ENCODE assay signal across 15 cellular contexts in the genomic region with DNA sequence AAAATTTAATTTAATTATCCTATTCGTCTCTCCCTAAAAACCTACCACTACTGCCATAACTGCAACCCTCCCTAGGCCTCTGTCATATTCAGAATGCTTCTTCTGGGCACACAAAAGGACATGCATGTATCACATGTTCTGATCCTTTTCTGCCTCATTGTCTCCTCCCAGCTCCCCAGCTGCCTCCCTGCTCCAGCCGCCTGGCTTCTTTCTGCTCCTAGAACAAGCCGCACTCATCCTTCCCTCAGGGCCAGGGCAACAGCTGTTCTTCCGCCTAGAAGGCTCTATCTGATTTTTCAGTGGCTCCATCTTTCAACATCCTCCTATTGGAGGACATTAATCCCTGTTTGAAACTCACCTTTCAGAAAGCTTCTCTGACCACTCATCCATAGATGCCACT.
"Had no signal": no experiment of that assay in that cellular context is flagged by ENCODE, and none has a peak within 500 bp of the region (broad histone marks: within the 10 kb centered on the region; RNA-seq: fewer than 3 reads in every experiment).

No MANE protein-coding gene starts in this region.

- H3K4me1 Mint-ChIP-seq: activated CD4-positive, alpha-beta T cell treated with anti-CD3 and anti-CD28 coated beads, Interleukin-2, amount 10 ng/mL, durations not matched to agents 7 days and 5 days had no signal

- H3K27me3 Mint-ChIP-seq: activated CD4-positive, alpha-beta T cell treated with anti-CD3 and anti-CD28 coated beads, Interleukin-2, amount 10 ng/mL, durations not matched to agents 7 days and 5 days had no signal

- H3K4me3 ChIP-seq: heart left ventricle, prostate gland, suprapubic skin had no signal

- H3K9me3 Mint-ChIP-seq: activated CD4-positive, alpha-beta T cell treated with anti-CD3 and anti-CD28 coated beads, Interleukin-2, amount 10 ng/mL, durations not matched to agents 7 days and 5 days; activated naive CD4-positive, alpha-beta T cell treated with anti-CD3 and anti-CD28 coated beads for 36 hours; nephron had no signal

- H3K9me3 ChIP-seq: heart left ventricle, prostate gland, suprapubic skin had no signal

- H3K36me3 ChIP-seq: heart left ventricle, prostate gland, suprapubic skin had no signal

- DNase-seq: activated CD4-positive, alpha-beta T cell treated with anti-CD3 and anti-CD28 coated beads, Interleukin-2, amount 10 ng/mL, durations not matched to agents 7 days and 5 days; activated CD4-positive, CD25-positive, alpha-beta regulatory T cell; activated CD8-positive, alpha-beta memory T cell treated with anti-CD3 and anti-CD28 coated beads for 24 hours; activated naive CD4-positive, alpha-beta T cell treated with anti-CD3 and anti-CD28 coated beads for 36 hours; effector CD4-positive, alpha-beta T cell; heart left ventricle; islet precursor cell; occipital lobe; stimulated activated CD4-positive, alpha-beta T cell treated with anti-CD3 and anti-CD28 coated beads, Interleukin-2, amount 100 ng/mL, for 24 hours; stimulated activated naive CD4-positive, alpha-beta T cell treated with Interleukin-2 at 50 U/mL for 16 hours had no signal

- H3K4me1 ChIP-seq: prostate gland, suprapubic skin had no signal

- ATAC-seq: left lobe of liver, sciatic nerve had no signal

- H3K27ac ChIP-seq: heart left ventricle, prostate gland, suprapubic skin had no signal

- H3K27ac Mint-ChIP-seq: activated CD4-positive, alpha-beta T cell treated with anti-CD3 and anti-CD28 coated beads, Interleukin-2, amount 10 ng/mL, durations not matched to agents 7 days and 5 days; activated naive CD4-positive, alpha-beta T cell treated with anti-CD3 and anti-CD28 coated beads for 36 hours had no signal

- H3K27me3 ChIP-seq: heart left ventricle, suprapubic skin had no signal

- H3K4me3 Mint-ChIP-seq: activated CD4-positive, alpha-beta T cell treated with anti-CD3 and anti-CD28 coated beads, Interleukin-2, amount 10 ng/mL, durations not matched to agents 7 days and 5 days; activated naive CD4-positive, alpha-beta T cell treated with anti-CD3 and anti-CD28 coated beads for 36 hours; nephron had no signal
